24 cellular contexts compared by ENCODE assay signal in the genomic region with DNA sequence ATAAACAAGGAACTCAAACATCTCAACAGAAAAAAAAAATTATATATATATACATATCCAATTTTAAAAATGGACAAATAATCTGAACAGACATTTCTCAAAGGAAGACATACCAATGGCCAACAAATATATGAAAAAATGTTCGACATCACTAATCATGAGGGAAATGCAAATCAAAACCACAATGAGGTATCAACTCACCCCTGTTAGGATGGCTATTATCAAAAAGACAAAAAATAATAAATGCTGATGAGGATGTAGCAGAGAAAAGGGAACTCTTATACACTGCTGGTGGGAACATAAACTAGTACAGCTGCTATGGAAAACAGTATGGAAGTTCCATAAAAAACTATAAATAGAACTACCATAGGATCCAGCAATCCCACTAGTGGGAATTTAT.
"Had no signal": no experiment of that assay in that cellular context is flagged by ENCODE, and none has a peak within 500 bp of the region (broad histone marks: within the 10 kb centered on the region; RNA-seq: fewer than 3 reads in every experiment).

No MANE protein-coding gene starts in this region.

- FAIRE-seq: astrocyte had no signal

- H3K4me3 Mint-ChIP-seq: activated CD8-positive, alpha-beta T cell treated with anti-CD3 and anti-CD28 coated beads, Interleukin-2, amount 10 ng/mL, durations not matched to agents 7 days and 5 days; activated naive CD4-positive, alpha-beta T cell treated with anti-CD3 and anti-CD28 coated beads, Interleukin-2, amount 10 ng/mL, durations not matched to agents 7 days and 5 days; dendritic cell treated with granulocyte-macrophage colony-stimulating factor and Interleukin-4, amounts not matched to agents 40 ng/mL and 50 ng/mL, for 4 days; endodermal cell; nephron progenitor cell had no signal

- H3K4me1 Mint-ChIP-seq: nephron progenitor cell had no signal

- H3K36me3 ChIP-seq: transverse colon had no signal

- H3K4me3 ChIP-seq: esophagus muscularis mucosa, heart right ventricle, right lobe of liver, testis, transverse colon had no signal

- H3K27ac ChIP-seq: brain microvascular endothelial cell, esophagus muscularis mucosa, foreskin keratinocyte, neutrophil, right lobe of liver, testis, transverse colon had no signal

- DNase-seq: activated CD4-positive, alpha-beta T cell treated with anti-CD3 and anti-CD28 coated beads, Interleukin-2, amount 50 U/mL, for 1 hour; activated CD8-positive, alpha-beta T cell treated with anti-CD3 and anti-CD28 coated beads, Interleukin-2, amount 10 ng/mL, durations not matched to agents 7 days and 5 days; activated effector memory CD4-positive, alpha-beta T cell treated with Interleukin-2 at 50 U/mL for 16 hours; activated naive CD4-positive, alpha-beta T cell treated with anti-CD3 and anti-CD28 coated beads, Interleukin-2, amount 10 ng/mL, durations not matched to agents 7 days and 5 days; activated T-cell treated with anti-CD3 and anti-CD28 coated beads for 4 hours; amniotic stem cell; brain microvascular endothelial cell; caudate nucleus; endodermal cell; foreskin keratinocyte; heart right ventricle; midbrain; nephron progenitor cell; right lobe of liver; stimulated activated CD4-positive, alpha-beta T cell treated with anti-CD3 and anti-CD28 coated beads, Interleukin-2, amount 100 ng/mL, for 48 hours; stimulated activated naive CD8-positive, alpha-beta T cell treated with anti-CD3 and anti-CD28 coated beads, Interleukin-15, Interleukin-2, amounts not matched to agents 100 U/mL and 50 U/mL, for 24 hours; T-helper 2 cell; testis; transverse colon had no signal

- ATAC-seq: activated CD8-positive, alpha-beta T cell treated with anti-CD3 and anti-CD28 coated beads, Interleukin-2, amount 10 ng/mL, durations not matched to agents 7 days and 5 days; foreskin keratinocyte; heart right ventricle; right lobe of liver; stimulated activated naive CD8-positive, alpha-beta T cell treated with anti-CD3 and anti-CD28 coated beads, Interleukin-15, Interleukin-2, amounts not matched to agents 100 U/mL and 50 U/mL, for 24 hours had no signal

- H3K9me3 ChIP-seq: esophagus muscularis mucosa, neutrophil, right lobe of liver, testis, transverse colon had no signal

- H3K9me3 Mint-ChIP-seq: activated naive CD4-positive, alpha-beta T cell treated with anti-CD3 and anti-CD28 coated beads, Interleukin-2, amount 10 ng/mL, durations not matched to agents 7 days and 5 days; endodermal cell; nephron progenitor cell had no signal

- H3K27me3 ChIP-seq: brain microvascular endothelial cell, esophagus muscularis mucosa, foreskin keratinocyte, heart right ventricle, neutrophil, right lobe of liver, testis, transverse colon had no signal

- H3K27ac Mint-ChIP-seq: activated CD8-positive, alpha-beta T cell treated with anti-CD3 and anti-CD28 coated beads, Interleukin-2, amount 10 ng/mL, durations not matched to agents 7 days and 5 days; activated naive CD4-positive, alpha-beta T cell treated with anti-CD3 and anti-CD28 coated beads, Interleukin-2, amount 10 ng/mL, durations not matched to agents 7 days and 5 days; dendritic cell treated with granulocyte-macrophage colony-stimulating factor and Interleukin-4, amounts not matched to agents 40 ng/mL and 50 ng/mL, for 4 days; nephron progenitor cell had no signal

- H3K27me3 Mint-ChIP-seq: activated naive CD4-positive, alpha-beta T cell treated with anti-CD3 and anti-CD28 coated beads, Interleukin-2, amount 10 ng/mL, durations not matched to agents 7 days and 5 days; dendritic cell treated with granulocyte-macrophage colony-stimulating factor and Interleukin-4, amounts not matched to agents 40 ng/mL and 50 ng/mL, for 4 days; progenitor cell of endocrine pancreas had no signal

- H3K4me1 ChIP-seq: foreskin keratinocyte had no signal
